In genomic region chr11:36377759-36378553, GRCh38 we compare ENCODE assay signal across 8 cellular contexts.
DNase-seq lines count a peak whose midpoint lies in the region; ATAC-seq, FAIRE-seq and TF ChIP-seq lines count a peak whose summit lies in the region.

No MANE protein-coding gene starts in this region.

- H3K79me2 ChIP-seq in astrocyte (ENCODE audit: insufficient read depth, low read length), result peaks cover 42% of the 10 kb centered on the region

- peaks cover 6% of the 10 kb centered on the region for H3K4me1 ChIP-seq in astrocyte (ENCODE audit: insufficient read depth, low read length)
- H3K4me1 ChIP-seq in lung (ENCODE audit: control insufficient read depth in 2 of 2, insufficient read depth in 2 of 2, low read length in 2 of 2), result peaks cover 0 to 13% of the 10 kb centered on the region in 2 donors

- WGBS in lung, 2 donors, result 11 to 18% methylated on average over 22 of the region's 22 CpGs

- FAIRE-seq in astrocyte (lab: Jason Lieb, UNC), result no peak

- peaks cover 63% of the 10 kb centered on the region for H3K27me3 Mint-ChIP-seq in activated T-cell treated with anti-CD3 and anti-CD28 coated beads, Interleukin-2, amount 50 U/mL, for 72 hours (ENCODE audit: low read depth)
- H3K27me3 Mint-ChIP-seq in astrocyte (ENCODE audit: low read depth, unreplicated experiment), result peaks cover 2% of the 10 kb centered on the region
- H3K27me3 Mint-ChIP-seq in type B pancreatic cell, result peaks cover 74% of the 10 kb centered on the region

- H3K4me2 ChIP-seq in astrocyte (ENCODE audit: low read length), result peak overlapping the region; percentile 88

- peaks cover 21% of the 10 kb centered on the region for H4K20me1 ChIP-seq in astrocyte (ENCODE audit: insufficient read depth, low read length)

- peak overlapping the region; percentile 83 for H3K4me3 ChIP-seq in astrocyte (ENCODE audit: insufficient read depth, low read depth, low read length)
- H3K4me3 ChIP-seq in lung, result peak overlapping the region; percentile 44

- no peaks in the 10 kb centered on the region for H3K9me3 Mint-ChIP-seq in activated T-cell treated with anti-CD3 and anti-CD28 coated beads, Interleukin-2, amount 50 U/mL, for 72 hours
- H3K9me3 Mint-ChIP-seq in astrocyte (ENCODE audit: unreplicated experiment), result no peaks in the 10 kb centered on the region
- H3K9me3 Mint-ChIP-seq in type B pancreatic cell, result no peaks in the 10 kb centered on the region

- TF ChIP-seq CTCF in astrocyte (IDR thresholded peaks at IDR 0.05; ENCODE audit: insufficient read depth, low read depth, low read length) (no peak), lung (IDR thresholded peaks at IDR 0.05; ENCODE audit: control extremely low read depth, extremely low read depth) (no peak), type B pancreatic cell (conservative IDR thresholded peaks at IDR 0.05) (no peak)

- peak overlapping the region; percentile 30 for H3K27ac ChIP-seq in astrocyte (ENCODE audit: low read depth, low read length)
- H3K27ac ChIP-seq in lung (ENCODE audit: low read depth in 1 of 2, low read length in 1 of 2), result peak overlapping the region in 1 of 2 donors; percentile 66

- H3K9me3 ChIP-seq in astrocyte (ENCODE audit: insufficient read depth, low read depth, low read length), result no peaks in the 10 kb centered on the region
- H3K9me3 ChIP-seq in lung (ENCODE audit: control insufficient read depth in 2 of 2, insufficient read depth in 1 of 2, low read length in 1 of 2), result peaks cover 0 to 1% of the 10 kb centered on the region in 2 donors

- peak overlapping the region; percentile 75 for H2AFZ ChIP-seq in astrocyte (ENCODE audit: low read depth, low read length)

- H3K27ac Mint-ChIP-seq in activated T-cell treated with anti-CD3 and anti-CD28 coated beads, Interleukin-2, amount 50 U/mL, for 72 hours, result peak overlapping the region; percentile 98
- H3K27ac Mint-ChIP-seq in astrocyte (ENCODE audit: unreplicated experiment), result peak overlapping the region; percentile 6
- H3K27ac Mint-ChIP-seq in type B pancreatic cell, result peak overlapping the region; percentile 41

- H3K36me3 ChIP-seq in astrocyte (ENCODE audit: insufficient read depth, low read length), result peaks cover 11% of the 10 kb centered on the region
- no peaks in the 10 kb centered on the region for H3K36me3 ChIP-seq in lung (ENCODE audit: control insufficient read depth in 2 of 2, insufficient read depth in 2 of 2, low read length in 2 of 2)

- H3K36me3 Mint-ChIP-seq in activated T-cell treated with anti-CD3 and anti-CD28 coated beads, Interleukin-2, amount 50 U/mL, for 72 hours (ENCODE audit: insufficient read depth in 2 of 2), result peaks cover 8 to 11% of the 10 kb centered on the region in 2 donors
- H3K36me3 Mint-ChIP-seq in astrocyte (ENCODE audit: low read depth, unreplicated experiment), result peaks cover 16% of the 10 kb centered on the region
- peaks cover 4% of the 10 kb centered on the region for H3K36me3 Mint-ChIP-seq in type B pancreatic cell

- no peaks in the 10 kb centered on the region for H3K27me3 ChIP-seq in astrocyte (ENCODE audit: insufficient read depth, low read length)
- no peaks in the 10 kb centered on the region for H3K27me3 ChIP-seq in lung (ENCODE audit: control insufficient read depth, insufficient read depth)

- peak overlapping the region; percentile 60 to 93 for H3K4me3 Mint-ChIP-seq in activated T-cell treated with anti-CD3 and anti-CD28 coated beads, Interleukin-2, amount 50 U/mL, for 72 hours
- H3K4me3 Mint-ChIP-seq in astrocyte (ENCODE audit: unreplicated experiment) (peak overlapping the region; percentile 91), type B pancreatic cell (peak overlapping the region; percentile 95)

- H3K4me1 Mint-ChIP-seq in activated T-cell treated with anti-CD3 and anti-CD28 coated beads, Interleukin-2, amount 50 U/mL, for 72 hours (ENCODE audit: low read depth), result peaks cover 33% of the 10 kb centered on the region
- H3K4me1 Mint-ChIP-seq in astrocyte (ENCODE audit: low read depth, unreplicated experiment) (peaks cover 25% of the 10 kb centered on the region), type B pancreatic cell (ENCODE audit: unreplicated experiment) (peaks cover 13% of the 10 kb centered on the region)

- H3K9ac ChIP-seq in astrocyte (ENCODE audit: low read length), result peak overlapping the region; percentile 88

- ATAC-seq in activated T-cell treated with anti-CD3 and anti-CD28 coated beads, Interleukin-2, amount 50 U/mL, for 72 hours (replicated peaks in 1 of 2), result peak; percentile 8 to 10
- ATAC-seq in lung (ENCODE audit: insufficient read depth, low FRiP score), result no peak
- no peak for ATAC-seq in HG02763 (IDR thresholded peaks at IDR 0.05; ENCODE audit: unreplicated experiment)
- no peak for ATAC-seq in GM19324 (IDR thresholded peaks at IDR 0.05; ENCODE audit: low FRiP score, unreplicated experiment)

- no peak for DNase-seq in activated T-cell treated with anti-CD3 and anti-CD28 coated beads, Interleukin-2, amount 50 U/mL, for 72 hours
- DNase-seq in activated T-cell treated with anti-CD3 and anti-CD28 coated beads for 4 hours, result no peak
- no peak for DNase-seq in astrocyte (ENCODE audit: low read depth)
- no peak for DNase-seq in lung (ENCODE audit: low spot score)
- DNase-seq in type B pancreatic cell (ENCODE audit: extremely low spot score, unreplicated experiment), result no peak
- DNase-seq in NCI-H69 (lab: John Stamatoyannopoulos, UW), result no peak

Comparison
In these comparisons a context has a peak if more than half of its experiments do, and no peak if none do; other contexts are left out.
1. ATAC-seq: peak in activated T-cell treated with anti-CD3 and anti-CD28 coated beads, Interleukin-2, amount 50 U/mL, for 72 hours (2 of 2); none in lung (single experiment), HG02763 (single experiment) and GM19324 (single experiment).
2. H3K27ac Mint-ChIP-seq: peak in every context shown above with its lines; median percentile 98 in activated T-cell treated with anti-CD3 and anti-CD28 coated beads, Interleukin-2, amount 50 U/mL, for 72 hours; 41 in type B pancreatic cell; 6 in astrocyte.
3. Peak in every context shown above with its lines, with median percentiles within 50 percentile points of each other: H3K4me3 Mint-ChIP-seq.